Comparison of ENCODE assay signal across 9 cellular contexts in genomic region chr14:91244501-91244901, GRCh38. TPM values are rescaled to one million over a fixed set of nuclear protein-coding genes. Genes with fewer than 3 reads are reported as not detected.
DNase-seq lines count a peak whose midpoint lies in the region; ATAC-seq, FAIRE-seq and TF ChIP-seq lines count a peak whose summit lies in the region.
"Had no signal": no experiment of that assay in that cellular context is flagged by ENCODE, and none has a peak within 500 bp of the region (broad histone marks: within the 10 kb centered on the region; RNA-seq: fewer than 3 reads in every experiment).

GPR68 (minus strand) TSS chr14:91244704; CDS start chr14:91235050, 9,654 bp downstream.

- H3K4me3 Mint-ChIP-seq in T-cell, result peak within 1 kb of the TSS; percentile 82 to 86 (median 85)

- POLR2A ChIA-PET in T-cell (lab: Charles Lee), result interaction anchor here (0.5 to 1.7 kb wide), 4 partner anchors 13 to 159 kb away, joined by 3 to 7 read pairs (median 6); no protein-coding TSS in a partner anchor
- POLR2A ChIA-PET in endothelial cell of umbilical vein (lab: Charles Lee), result interaction anchor here (1.1 kb wide), 1 partner anchor 8 kb away, joined by 5 read pairs; no protein-coding TSS in a partner anchor

- peaks cover 14% of the 10 kb centered on the region for H3K36me3 Mint-ChIP-seq in T-cell

- H3K4me3 ChIP-seq in endothelial cell of umbilical vein (replicated peaks in 1 of 3; ENCODE audit: insufficient read depth in 1 of 3, low read depth in 1 of 3, low read length in 3 of 3) (no peak within 1 kb of the TSS), mucosa of stomach (ENCODE audit: low read length) (peak within 1 kb of the TSS; percentile 14)

- no TSS peak for BruUV-seq in endothelial cell of umbilical vein (replicated peaks; lab: Mats Ljungman, UMichigan)

- no peaks in the 10 kb centered on the region for H3K9me3 ChIP-seq in endothelial cell of umbilical vein (replicated peaks; ENCODE audit: control insufficient read depth, insufficient read depth, low read length)
- no peaks in the 10 kb centered on the region for H3K9me3 ChIP-seq in mucosa of stomach (ENCODE audit: control insufficient read depth, low read length)

- CTCF ChIA-PET in T-cell (lab: Charles Lee), result interaction anchor here (0.7 to 1.7 kb wide), 3 partner anchors 17 to 215 kb away, joined by 5 to 7 read pairs (median 6); no protein-coding TSS in a partner anchor
- CTCF ChIA-PET in endothelial cell of umbilical vein (lab: Charles Lee), result interaction anchor here (0.6 to 2.5 kb wide), 8 partner anchors 8 to 71 kb away, joined by 3 to 30 read pairs (median 3); no protein-coding TSS in a partner anchor

- H3K4me1 ChIP-seq in endothelial cell of umbilical vein (ENCODE audit: control insufficient read depth, extremely low read depth, insufficient read depth, low read length) (peaks cover 19% of the 10 kb centered on the region), mucosa of stomach (ENCODE audit: control insufficient read depth, insufficient read depth, low read length) (peaks cover 16% of the 10 kb centered on the region)

- TF ChIP-seq CTCF in endothelial cell of umbilical vein (IDR thresholded peaks at IDR 0.05; ENCODE audit: extremely low read depth in 1 of 2, insufficient read depth in 1 of 2, low read depth in 1 of 2, low read length in 2 of 2), result no peak
- TF ChIP-seq CTCF in GM20000 (IDR thresholded peaks at IDR 0.05; ENCODE audit: extremely low read depth, missing control alignments), result no peak

- peaks cover 85 to 93% (median 86%) of the 10 kb centered on the region in 3 donors for H3K4me1 Mint-ChIP-seq in T-cell

- H4K20me1 ChIP-seq in endothelial cell of umbilical vein (replicated peaks; ENCODE audit: control insufficient read depth, extremely low read depth, insufficient read depth, low read length), result no peaks in the 10 kb centered on the region

- peaks cover 0 to 4% (median 4%) of the 10 kb centered on the region in 3 donors for H3K9me3 Mint-ChIP-seq in T-cell

- H3K9ac ChIP-seq in endothelial cell of umbilical vein (replicated peaks; ENCODE audit: extremely low read depth, insufficient read depth, low read length) (peak within 1 kb of the TSS; percentile 6), mucosa of stomach (ENCODE audit: low read length) (peak within 1 kb of the TSS; percentile 53)

- DNase-seq in AG08396 (ENCODE audit: low spot score), result peak; percentile 67
- DNase-seq in H54 (ENCODE audit: insufficient read length, low spot score), result peak; percentile 63
- DNase-seq in T-cell, result peak in 5 of 34 experiments; percentile 23 to 37 (median 31)
- DNase-seq in endothelial cell of umbilical vein (ENCODE audit: low read depth, low spot score), result no peak
- DNase-seq in GM20000 (ENCODE audit: low spot score), result no peak

- no peak for TF ChIP-seq POLR2A in H54 (IDR thresholded peaks at IDR 0.05; ENCODE audit: low read depth, low read length)
- TF ChIP-seq POLR2A in endothelial cell of umbilical vein (IDR thresholded peaks at IDR 0.05; ENCODE audit: low read depth, low read length), result no peak

- ATAC-seq in T-cell (replicated peaks in 1 of 4) (peak in 2 of 4 experiments; percentile 9 to 22), GM18520 (IDR thresholded peaks at IDR 0.05; ENCODE audit: unreplicated experiment) (no peak), GM19395 (IDR thresholded peaks at IDR 0.05; ENCODE audit: unreplicated experiment) (no peak)

- H3K9me1 ChIP-seq in endothelial cell of umbilical vein (replicated peaks; ENCODE audit: control insufficient read depth, extremely low read depth, insufficient read depth, low read length), result no peaks in the 10 kb centered on the region

- H3K79me2 ChIP-seq in endothelial cell of umbilical vein (ENCODE audit: control insufficient read depth, insufficient read depth, low read length), result no peaks in the 10 kb centered on the region

- dilution Hi-C loops in endothelial cell of umbilical vein (cut with MboI; ENCODE audit: extremely low pct_ligation_motif_present, low sequenced_read_pairs), result no loop called here

- no peaks in the 10 kb centered on the region for H3K27me3 Mint-ChIP-seq in T-cell

- peak within 1 kb of the TSS; percentile 17 for H2AFZ ChIP-seq in endothelial cell of umbilical vein (ENCODE audit: low read depth, low read length)

- peak; percentile 81 for FAIRE-seq in H54 (lab: Jason Lieb, UNC)
- FAIRE-seq in endothelial cell of umbilical vein (lab: Jason Lieb, UNC), result no peak
- FAIRE-seq: colon had no signal

- H3K27me3 ChIP-seq in endothelial cell of umbilical vein (ENCODE audit: control insufficient read depth in 2 of 2, insufficient read depth in 2 of 2, low read length in 2 of 2) (no peaks in the 10 kb centered on the region), mucosa of stomach (ENCODE audit: control insufficient read depth, insufficient read depth, low read length) (peaks cover 4% of the 10 kb centered on the region)

- H3K27ac ChIP-seq in endothelial cell of umbilical vein (ENCODE audit: insufficient read depth, low read depth, low read length), result peak within 1 kb of the TSS; percentile 51

- no peaks in the 10 kb centered on the region for H3K36me3 ChIP-seq in endothelial cell of umbilical vein (ENCODE audit: control insufficient read depth in 2 of 2, extremely low read depth in 1 of 2, insufficient read depth in 2 of 2, low read length in 2 of 2)
- no peaks in the 10 kb centered on the region for H3K36me3 ChIP-seq in mucosa of stomach (ENCODE audit: control insufficient read depth, insufficient read depth, low read length)

- peak within 1 kb of the TSS; percentile 89 to 90 for H3K27ac Mint-ChIP-seq in T-cell

- intact Hi-C loops in endothelial cell of umbilical vein (cut with micrococcal nuclease), result no loop called here

- H3K4me2 ChIP-seq in endothelial cell of umbilical vein (ENCODE audit: insufficient read depth, low read length), result peak within 1 kb of the TSS; percentile 28

TF ChIP-seq in endothelial cell of umbilical vein, 7 proteins besides CTCF, POLR2A, EP300 and RAD21:
- TF ChIP-seq POLR2AphosphoS5 (IDR thresholded peaks at IDR 0.05; ENCODE audit: insufficient read depth, low read depth, low read length), result no peak
- no peak for TF ChIP-seq JUN (IDR thresholded peaks at IDR 0.05; ENCODE audit: borderline replicate concordance, insufficient read depth, insufficient read length, low read depth)
- no peak for TF ChIP-seq MAX (IDR thresholded peaks at IDR 0.05; ENCODE audit: insufficient read depth, insufficient read length)
- TF ChIP-seq MYC (IDR thresholded peaks at IDR 0.05; ENCODE audit: low read depth, low read length), result no peak
- TF ChIP-seq FOS (IDR thresholded peaks at IDR 0.05; ENCODE audit: borderline replicate concordance, insufficient read depth, low read length), result no peak
- TF ChIP-seq GATA2 (IDR thresholded peaks at IDR 0.05; ENCODE audit: insufficient read depth, insufficient read length, low read depth, low read length), result no peak
- no peak for TF ChIP-seq EZH2 (IDR thresholded peaks at IDR 0.05; ENCODE audit: borderline replicate concordance, low read depth, low read length, severe bottlenecking)
TF ChIP-seq in endothelial cell of umbilical vein: peak in this region for 0.

RNA-seq across cellular contexts. Expression of gene GPR68, which starts in this region (rescaled TPM):
- total RNA-seq in T-cell, result 10 to 100 TPM in 3 of 5 donors, 1 to 10 TPM in 2; 3.0 to 16.4 (median 10.0) TPM
- total RNA-seq in endothelial cell of umbilical vein, result 0.24 and 0.51 TPM in 2 replicates
- 0.36 and 0.75 TPM in 2 replicates for polyA plus RNA-seq in endothelial cell of umbilical vein
- polyA plus RNA-seq in endothelial cell of umbilical vein (2011; cell fraction: cytosol; rRNA removed), result 0.16 and 0.28 TPM in 2 replicates
- polyA plus RNA-seq in endothelial cell of umbilical vein (2011; cell fraction: nucleus; rRNA removed), result 0.11 and 0.22 TPM in 2 replicates
- polyA plus RNA-seq in endothelial cell of umbilical vein (2012), result 0.43 and 0.78 TPM in 2 replicates
- polyA minus RNA-seq in endothelial cell of umbilical vein, result 0.41 and 1.4 TPM in 2 replicates
- polyA minus RNA-seq in endothelial cell of umbilical vein (2011; cell fraction: cytosol; rRNA and poly(A)+ RNA removed), result not detected
- polyA minus RNA-seq in endothelial cell of umbilical vein (2011; cell fraction: nucleus; rRNA and poly(A)+ RNA removed), result 0.29 and 0.43 TPM in 2 replicates

Comparison
In these comparisons a context has a peak if more than half of its experiments do, and no peak if none do; other contexts are left out.
1. DNase-seq: peak in AG08396 (single experiment) and H54 (single experiment); none in endothelial cell of umbilical vein (single experiment) and GM20000 (single experiment).